Comparison of ENCODE assay signal across 8 cellular contexts in genomic region chr14:58299665-58300202, GRCh38. TPM values are rescaled to one million over a fixed set of nuclear protein-coding genes. Genes with fewer than 3 reads are reported as not detected.
A peak's percentile ranks its signal among the peaks of the same experiment; 100 is the strongest.
DNase-seq lines count a peak whose midpoint lies in the region; ATAC-seq and TF ChIP-seq lines count a peak whose summit lies in the region.

No MANE protein-coding gene starts in this region.

- no peaks in the 10 kb centered on the region for H3K9me3 Mint-ChIP-seq in natural killer cell

- no peak for ATAC-seq in heart right ventricle
- ATAC-seq in Right ventricle myocardium inferior, result no peak
- ATAC-seq in natural killer cell, result no peak
- no peak for ATAC-seq in HG02759 (IDR thresholded peaks at IDR 0.05; ENCODE audit: unreplicated experiment)

- H3K9me3 ChIP-seq in heart right ventricle, result no peaks in the 10 kb centered on the region

- H3K27me3 Mint-ChIP-seq in natural killer cell (ENCODE audit: low read depth in 2 of 2), result no peaks in the 10 kb centered on the region

- H3K4me3 Mint-ChIP-seq in natural killer cell, result no peak overlapping the region

- WGBS in heart right ventricle, 2 donors, result 0 to 1% methylated on average over 15 of the region's 15 CpGs

- H3K36me3 Mint-ChIP-seq in natural killer cell, result no peaks in the 10 kb centered on the region

- peak overlapping the region; percentile 60 to 96 (median 95) for H3K27ac ChIP-seq in heart right ventricle
- peak overlapping the region; percentile 91 for H3K27ac ChIP-seq in epithelial cell of prostate

- in situ Hi-C loops in SK-MEL-5 (cut with HindIII; ENCODE audit: low pct_unique_long_range_greater_than_20kb, low sequenced_read_pairs), result no loop called here

- peaks cover 25 to 28% of the 10 kb centered on the region in 2 donors for H3K4me1 Mint-ChIP-seq in natural killer cell

- H3K4me1 ChIP-seq in heart right ventricle, result peaks cover 4 to 58% (median 42%) of the 10 kb centered on the region in 9 donors

- H3K4me3 ChIP-seq in heart right ventricle, result peak overlapping the region; percentile 85 to 99 (median 94)

- TF ChIP-seq CTCF in heart right ventricle (IDR thresholded peaks at IDR 0.05) (no peak), natural killer cell (IDR thresholded peaks at IDR 0.05) (no peak)

- intact Hi-C loops in heart right ventricle (cut with DNase I), result loop anchor here in 9 of 10 donors (2.0 to 10.0 kb wide), 6 partner anchors 33 to 65 kb away; partner anchors contain the start of gene PSMA3 (in 6 of the 9)
- intact Hi-C loops in Right ventricle myocardium inferior (cut with DNase I), result loop anchor here (2.0 to 5.0 kb wide), 3 partner anchors 55 to 128 kb away; partner anchors contain the start of genes ACTR10, KIAA0586, PSMA3 and TIMM9
- intact Hi-C loops in natural killer cell (cut with micrococcal nuclease), result no loop called here

- no peak for DNase-seq in heart right ventricle
- no peak for DNase-seq in Right ventricle myocardium inferior (ENCODE audit: missing footprints)
- peak; percentile 24 for DNase-seq in SK-MEL-5 (ENCODE audit: low read depth, low spot score)
- no peak for DNase-seq in epithelial cell of prostate (ENCODE audit: low read depth, low spot score)
- no peak for DNase-seq in natural killer cell
- DNase-seq in NK-92 treated with Interleukin-12 subunit alpha and Interleukin-12 subunit beta, amount 100 ng/mL, for 24 hours (lab: John Stamatoyannopoulos, UW), result no peak
- no peak for DNase-seq in NCI-H2171 (lab: John Stamatoyannopoulos, UW)

- H3K36me3 ChIP-seq in heart right ventricle, result peaks cover 0 to 50% (median 9%) of the 10 kb centered on the region in 9 donors

- H3K27ac Mint-ChIP-seq in natural killer cell, result peak overlapping the region; percentile 92 to 96

- no peaks in the 10 kb centered on the region for H3K27me3 ChIP-seq in heart right ventricle

RNA-seq across cellular contexts. Expression of gene ARID4A, which starts 1.4 kb away (rescaled TPM):
- 10 to 100 TPM; 14.0 to 19.1 (median 17.3) TPM for total RNA-seq in heart right ventricle
- 10 to 100 TPM in 1 of 2 donors, 1 to 10 TPM in 1; 2.7 to 18.7 TPM for polyA plus RNA-seq in heart right ventricle
- 14.7 TPM for total RNA-seq in Right ventricle myocardium inferior
- total RNA-seq in SK-MEL-5 (2014; rRNA removed; shearing (Covaris generic)), result 4.1 and 4.9 TPM in 2 replicates
- polyA plus RNA-seq in SK-MEL-5 (2015; cell fraction: cytosol; rRNA removed), result 10.6 and 12.9 TPM in 2 replicates
- 31.0 and 86.5 TPM in 2 replicates for polyA plus RNA-seq in SK-MEL-5 (2015; cell fraction: nucleus; rRNA removed)
- 100 to 1,000 TPM in 1 of 3 donors, 10 to 100 TPM in 2; 89.3 to 113 (median 90.1) TPM for total RNA-seq in natural killer cell

RNA-seq across cellular contexts. Expression of gene PSMA3, which starts 55.1 kb away (rescaled TPM):
- total RNA-seq in heart right ventricle (100 to 1,000 TPM; 122 to 235 (median 150) TPM), Right ventricle myocardium inferior (149 TPM), natural killer cell (100 to 1,000 TPM; 107 to 120 (median 115) TPM)
- polyA plus RNA-seq in heart right ventricle, result 100 to 1,000 TPM; 207 to 227 TPM
- total RNA-seq in SK-MEL-5 (2014; rRNA removed; shearing (Covaris generic)), result 72.4 and 84.7 TPM in 2 replicates
- 131 and 176 TPM in 2 replicates for polyA plus RNA-seq in SK-MEL-5 (2015; cell fraction: cytosol; rRNA removed)
- 83.3 and 87.8 TPM in 2 replicates for polyA plus RNA-seq in SK-MEL-5 (2015; cell fraction: nucleus; rRNA removed)
